In genomic region chr9:6681957-6682501, GRCh38 we compare ENCODE assay signal across 8 cellular contexts. TPM values are rescaled to one million over a fixed set of nuclear protein-coding genes. Genes with fewer than 3 reads are reported as not detected.
DNase-seq lines count a peak whose midpoint lies in the region; ATAC-seq and TF ChIP-seq lines count a peak whose summit lies in the region.

No MANE protein-coding gene starts in this region.

- peak overlapping the region; percentile 100 for H3K27ac ChIP-seq in GM23338 (ENCODE audit: low read depth)
- H3K27ac ChIP-seq in fibroblast of lung (ENCODE audit: insufficient read depth, low read length), result peak overlapping the region; percentile 99
- H3K27ac ChIP-seq in prostate gland, result peak overlapping the region; percentile 90 to 97

- H3K9me3 Mint-ChIP-seq in GM23338, result no peaks in the 10 kb centered on the region

- H3K27me3 Mint-ChIP-seq in GM23338 (ENCODE audit: insufficient read depth, low read depth, poor library complexity), result peaks cover 16% of the 10 kb centered on the region

- TF ChIP-seq CTCF in GM23338 (conservative IDR thresholded peaks at IDR 0.05; ENCODE audit: low read depth in 2 of 2) (no peak), fibroblast of lung (conservative IDR thresholded peaks at IDR 0.05 in 1 of 2, IDR thresholded peaks at IDR 0.05 in 1 of 2; ENCODE audit: low read depth in 1 of 2, low read length in 2 of 2) (no peak), prostate gland (IDR thresholded peaks at IDR 0.05) (no peak)

- H3K4me1 ChIP-seq in GM23338 (ENCODE audit: insufficient read depth), result peaks cover 16% of the 10 kb centered on the region; the same call in 1 of the 2 replicates
- H3K4me1 ChIP-seq in fibroblast of lung (ENCODE audit: control insufficient read depth, extremely low read depth, insufficient read depth, low read length), result no peaks in the 10 kb centered on the region
- H3K4me1 ChIP-seq in prostate gland (replicated peaks), result no peaks in the 10 kb centered on the region

- H3K27me3 ChIP-seq in GM23338 (ENCODE audit: insufficient read depth), result no peaks in the 10 kb centered on the region
- no peaks in the 10 kb centered on the region for H3K27me3 ChIP-seq in fibroblast of lung (ENCODE audit: control insufficient read depth, insufficient read depth, low read length)
- H3K27me3 ChIP-seq in prostate gland (replicated peaks; ENCODE audit: insufficient read depth), result no peaks in the 10 kb centered on the region

- peak overlapping the region; percentile 93 for H3K4me2 ChIP-seq in GM23338
- H3K4me2 ChIP-seq in fibroblast of lung (ENCODE audit: extremely low read depth, insufficient read depth, low read length), result peak overlapping the region; percentile 61

- H3K4me3 Mint-ChIP-seq in GM23338, result peak overlapping the region; percentile 84

- peak overlapping the region; percentile 98 for H3K27ac Mint-ChIP-seq in GM23338

- peak; percentile 1; the same call in 1 of the 3 replicates for ATAC-seq in GM23338
- ATAC-seq in SK-N-SH treated with all-trans-retinoic acid at 6 μM for 48 hours, result peak; percentile 21
- ATAC-seq in GM21786 (IDR thresholded peaks at IDR 0.05; ENCODE audit: unreplicated experiment), result no peak
- no peak for ATAC-seq in HG03196 (IDR thresholded peaks at IDR 0.05; ENCODE audit: unreplicated experiment)

- peaks cover 15% of the 10 kb centered on the region for H3K4me1 Mint-ChIP-seq in GM23338

- peaks cover 21% of the 10 kb centered on the region for H3K36me3 Mint-ChIP-seq in GM23338 (ENCODE audit: low read depth)

- no peaks in the 10 kb centered on the region for H3K9me2 ChIP-seq in GM23338 (ENCODE audit: insufficient read depth)

- H3K36me3 ChIP-seq in GM23338 (ENCODE audit: insufficient read depth) (no peaks in the 10 kb centered on the region; the same call in 1 of the 2 replicates), fibroblast of lung (ENCODE audit: control insufficient read depth, insufficient read depth, low read length) (no peaks in the 10 kb centered on the region), prostate gland (no peaks in the 10 kb centered on the region)

- peak overlapping the region; percentile 83 for H3K4me3 ChIP-seq in GM23338
- H3K4me3 ChIP-seq in fibroblast of lung (replicated peaks in 1 of 4; ENCODE audit: control extremely low read depth in 1 of 4, insufficient read depth in 1 of 4, low read depth in 3 of 4, low read length in 4 of 4), result peak overlapping the region; percentile 72 to 95 (median 92)
- peak overlapping the region; percentile 62 to 70 for H3K4me3 ChIP-seq in prostate gland

- no peak for DNase-seq in GM23338 (ENCODE audit: low spot score)
- DNase-seq in fibroblast of lung (ENCODE audit: low read depth in 2 of 2), result peak in 1 of 2 donors; percentile 8
- DNase-seq in prostate gland (ENCODE audit: low spot score), result no peak
- DNase-seq in NCI-H1048 (lab: John Stamatoyannopoulos, UW), result no peak
- DNase-seq in NCI-H510A treated with DMSO at 0.1 percent for 48 hours (lab: John Stamatoyannopoulos, UW), result no peak

- peak overlapping the region; percentile 86 for H2AFZ ChIP-seq in GM23338
- peak overlapping the region; percentile 100 for H2AFZ ChIP-seq in fibroblast of lung (ENCODE audit: low read length)

- peak overlapping the region; percentile 98 for H3K9ac ChIP-seq in fibroblast of lung (ENCODE audit: insufficient read depth, low read length)

- H4K20me1 ChIP-seq in GM23338 (replicated peaks; ENCODE audit: insufficient read depth) (no peaks in the 10 kb centered on the region), fibroblast of lung (ENCODE audit: control insufficient read depth, extremely low read depth, insufficient read depth, low read length) (no peaks in the 10 kb centered on the region)

- H3K9me3 ChIP-seq in fibroblast of lung (ENCODE audit: control insufficient read depth, insufficient read depth, low read depth, low read length), result no peaks in the 10 kb centered on the region
- no peaks in the 10 kb centered on the region for H3K9me3 ChIP-seq in prostate gland

- intact Hi-C loops in prostate gland (cut with DNase I), result loop anchor here (1.0 to 5.0 kb wide), 2 partner anchors 76 to 270 kb away; partner anchors contain the start of gene UHRF2

- no peak for TF ChIP-seq POLR2A in prostate gland (IDR thresholded peaks at IDR 0.05)

- WGBS in prostate gland, result 45% methylated on average over 15 of the region's 15 CpGs

- peaks cover 20% of the 10 kb centered on the region for H3K79me2 ChIP-seq in GM23338 (replicated peaks; ENCODE audit: insufficient read depth)
- peaks cover 11% of the 10 kb centered on the region for H3K79me2 ChIP-seq in fibroblast of lung (ENCODE audit: control insufficient read depth, insufficient read depth, low read length)

- H3F3A ChIP-seq in GM23338 (replicated peaks; ENCODE audit: low read depth), result peaks cover 29% of the 10 kb centered on the region

TF ChIP-seq in GM23338, 12 proteins besides CTCF, POLR2A, EP300 and RAD21 (continues in another document):
- TF ChIP-seq REST (IDR thresholded peaks at IDR 0.05; ENCODE audit: unreplicated experiment) (no peak), EZH2 (IDR thresholded peaks at IDR 0.05; ENCODE audit: low read depth, unreplicated experiment) (no peak), JUNB (IDR thresholded peaks at IDR 0.05; ENCODE audit: unreplicated experiment) (no peak)

TF ChIP-seq in SK-N-SH treated with all-trans-retinoic acid at 6 μM for 48 hours, 23 proteins besides CTCF, POLR2A, EP300 and RAD21 (continues in another document):
- no peak for TF ChIP-seq ISL1 (CRISPR knock-in tag; IDR thresholded peaks at IDR 0.05)
- TF ChIP-seq BACH2 (CRISPR knock-in tag; IDR thresholded peaks at IDR 0.05; ENCODE audit: borderline replicate concordance), result no peak
- TF ChIP-seq CSRNP3 (CRISPR knock-in tag; IDR thresholded peaks at IDR 0.05), result no peak
- TF ChIP-seq PPARA (CRISPR knock-in tag; IDR thresholded peaks at IDR 0.05; ENCODE audit: borderline replicate concordance), result no peak
- no peak for TF ChIP-seq ZFP30 (CRISPR knock-in tag; IDR thresholded peaks at IDR 0.05)
- TF ChIP-seq ZFP3 (CRISPR knock-in tag; IDR thresholded peaks at IDR 0.05), result no peak
- TF ChIP-seq PATZ1 (CRISPR knock-in tag; IDR thresholded peaks at IDR 0.05; ENCODE audit: borderline replicate concordance), result no peak
- TF ChIP-seq POU6F1 (CRISPR knock-in tag; IDR thresholded peaks at IDR 0.05; ENCODE audit: borderline replicate concordance, low read depth), result no peak

RNA-seq across cellular contexts. Expression of gene GLDC, which starts 36.5 kb away (rescaled TPM):
- 133 and 139 TPM in 2 replicates for total RNA-seq in GM23338 (2014; rRNA removed; shearing (Covaris generic))
- polyA plus RNA-seq in GM23338 (2016; fragmentation: Nextera tagmentation; extraction: Ambion mirVana) (63.5 and 71.9 TPM in 2 replicates), fibroblast of lung (0.45 and 0.73 TPM in 2 replicates)
- total RNA-seq in fibroblast of lung (0.51 and 0.83 TPM in 2 replicates), prostate gland (1 to 10 TPM; 2.7 to 4.0 TPM)
- 0.75 and 0.78 TPM in 2 replicates for polyA plus RNA-seq in fibroblast of lung (2012)
- 0.82 TPM in 1 of 2 replicates, not detected in the other for polyA minus RNA-seq in fibroblast of lung (ENCODE audit: low replicate concordance)

Comparison
In these comparisons a context has a peak if more than half of its experiments do, and no peak if none do; other contexts are left out.
1. ATAC-seq: peak in GM23338 (single experiment) and SK-N-SH treated with all-trans-retinoic acid at 6 μM for 48 hours (single experiment); none in GM21786 (single experiment) and HG03196 (single experiment).
2. RNA of gene GLDC, which starts 36.5 kb away (total RNA-seq): 133 to 139 TPM in GM23338; 2.7 to 4.0 TPM in prostate gland and 0.51 to 0.83 TPM in fibroblast of lung; every median in the first group is over 10 times any median in the second.
3. Peak in every context shown above with its lines, with median percentiles within 50 percentile points of each other: H3K27ac ChIP-seq and H3K4me3 ChIP-seq.